Comparison of ENCODE assay signal across 8 cellular contexts in the genomic region with DNA sequence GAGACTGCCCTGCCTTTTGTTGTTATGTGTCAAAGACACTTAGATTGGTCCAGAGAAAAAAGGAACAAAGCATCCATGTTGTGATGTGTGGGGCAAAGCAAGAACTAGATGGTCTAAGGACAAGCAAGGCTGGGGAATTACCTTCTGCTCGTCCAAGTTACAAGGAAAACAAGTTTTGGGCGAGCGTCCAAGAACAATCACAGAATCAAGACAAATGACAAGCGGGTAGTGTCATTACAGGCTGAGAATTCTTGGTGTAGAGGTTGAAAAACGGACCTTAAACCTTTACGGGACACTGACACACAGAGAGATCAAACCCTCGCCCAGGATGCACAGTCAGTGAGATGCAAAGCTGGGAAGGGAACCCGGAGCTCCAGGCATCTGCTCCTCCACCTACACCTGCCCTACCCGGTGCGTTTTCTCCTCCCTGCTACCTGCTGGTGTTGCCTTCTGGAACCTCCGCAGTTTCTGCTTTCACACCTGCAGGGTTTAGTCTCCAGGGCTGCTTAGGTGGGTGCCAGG. TPM values are rescaled to one million over a fixed set of nuclear protein-coding genes. Genes with fewer than 3 reads are reported as not detected.
DNase-seq lines count a peak whose midpoint lies in the region; ATAC-seq and TF ChIP-seq lines count a peak whose summit lies in the region.

No MANE protein-coding gene starts in this region.

- ATAC-seq in body of pancreas (peak; percentile 39), GM21515 (IDR thresholded peaks at IDR 0.05; ENCODE audit: unreplicated experiment) (no peak)

- H3K4me2 ChIP-seq in mesendoderm (ENCODE audit: low read length): peak overlapping the region; percentile 79

- no peaks in the 10 kb centered on the region for H3K79me1 ChIP-seq in mesendoderm (ENCODE audit: low read length)

- H3K9ac ChIP-seq in HUES48 (ENCODE audit: low read depth, low read length): no peak overlapping the region
- H3K9ac ChIP-seq in mesendoderm (ENCODE audit: low read length): peak overlapping the region; percentile 30

- DNase-seq in NCI-H146 treated with DMSO at 0.1 percent for 48 hours (lab: John Stamatoyannopoulos, UW; ENCODE audit: unreplicated experiment) (peak; percentile 82), NCI-H146 (lab: John Stamatoyannopoulos, UW) (no peak), body of pancreas (peak; percentile 47 to 59 (median 53)), mesendoderm (no peak), vagina (ENCODE audit: extremely low spot score in 2 of 2) (no peak), SW 1271 (lab: John Stamatoyannopoulos, UW) (no peak)

- H3K4me3 ChIP-seq in HUES48 (ENCODE audit: low read depth, low read length) (peak overlapping the region; percentile 73), body of pancreas (peak overlapping the region; percentile 27 to 85), mesendoderm (ENCODE audit: low read length) (no peak overlapping the region), vagina (peak overlapping the region; percentile 77 to 81)

- H3K36me3 ChIP-seq in HUES48 (ENCODE audit: control insufficient read depth, insufficient read depth, low read length) (no peaks in the 10 kb centered on the region), body of pancreas (replicated peaks in 1 of 2; ENCODE audit: insufficient read depth in 1 of 2, low read depth in 2 of 2) (no peaks in the 10 kb centered on the region), mesendoderm (ENCODE audit: control insufficient read depth, insufficient read depth, low read length) (no peaks in the 10 kb centered on the region), vagina (peaks cover 0 to 6% of the 10 kb centered on the region in 2 donors)

- H3K27me3 ChIP-seq in HUES48 (ENCODE audit: control insufficient read depth, insufficient read depth, low read length) (peaks cover 13% of the 10 kb centered on the region), body of pancreas (no peaks in the 10 kb centered on the region), mesendoderm (ENCODE audit: insufficient read depth, low read length, poor library complexity) (no peaks in the 10 kb centered on the region), vagina (no peaks in the 10 kb centered on the region)

- H4K5ac ChIP-seq in mesendoderm (ENCODE audit: low read length): no peak overlapping the region

- H3K27ac ChIP-seq in HUES48 (ENCODE audit: low read depth, low read length): no peak overlapping the region
- H3K27ac ChIP-seq in body of pancreas: peak overlapping the region; percentile 9 to 78 (median 63)
- H3K27ac ChIP-seq in mesendoderm (ENCODE audit: low read depth, low read length): no peak overlapping the region
- H3K27ac ChIP-seq in vagina: no peak overlapping the region

- H3K56ac ChIP-seq in mesendoderm (ENCODE audit: low read length): peak overlapping the region; percentile 57

- H2AK5ac ChIP-seq in mesendoderm (ENCODE audit: low read length): no peak overlapping the region

- no peaks in the 10 kb centered on the region for H3K79me2 ChIP-seq in mesendoderm (ENCODE audit: control insufficient read depth, insufficient read depth, low read length)

- H4K8ac ChIP-seq in mesendoderm (ENCODE audit: low read depth, low read length): no peak overlapping the region

- no peak overlapping the region for H2BK5ac ChIP-seq in mesendoderm (ENCODE audit: low read length)

- H2BK120ac ChIP-seq in mesendoderm (ENCODE audit: low read depth, low read length): no peak overlapping the region

- intact Hi-C loops in body of pancreas (cut with DNase I) (no loop called here), vagina (cut with DNase I) (no loop called here)

- no peak overlapping the region for H3K4ac ChIP-seq in mesendoderm (ENCODE audit: low read depth, low read length)

- WGBS in body of pancreas, 2 donors: 2 to 3% methylated on average over 8 to 11 of the region's 11 CpGs
- WGBS in mesendoderm (ENCODE audit: extremely low coverage, insufficient coverage, low lambda C conversion rate): no CpG with 5 or more reads among the region's 11 CpGs

- H3K23ac ChIP-seq in mesendoderm (ENCODE audit: low read length): no peak overlapping the region

- no peak overlapping the region for H2BK15ac ChIP-seq in mesendoderm (replicated peaks; ENCODE audit: low read depth)

- H3K4me1 ChIP-seq in HUES48 (ENCODE audit: control insufficient read depth, insufficient read depth, low read length) (0 out of 2 replicates have a peak, but pooled peaks cover 3% of the 10 kb centered on the region), body of pancreas (peaks cover 13% of the 10 kb centered on the region), mesendoderm (ENCODE audit: control insufficient read depth, low read depth, low read length) (no peaks in the 10 kb centered on the region), vagina (peaks cover 19% of the 10 kb centered on the region)

- no peak overlapping the region for H3K18ac ChIP-seq in mesendoderm (ENCODE audit: low read length)

- TF ChIP-seq POLR2A in body of pancreas (IDR thresholded peaks at IDR 0.05) (no peak), vagina (IDR thresholded peaks at IDR 0.05) (no peak)

- TF ChIP-seq CTCF in body of pancreas (IDR thresholded peaks at IDR 0.05) (no peak), vagina (IDR thresholded peaks at IDR 0.05) (no peak)

- H3K9me3 ChIP-seq in HUES48 (ENCODE audit: control insufficient read depth, insufficient read depth, low read length) (peaks cover 11% of the 10 kb centered on the region), body of pancreas (no peaks in the 10 kb centered on the region), vagina (no peaks in the 10 kb centered on the region)

RNA-seq across cellular contexts. Expression of gene ZNF324B, which starts 0.5 kb away (rescaled TPM):
- total RNA-seq in body of pancreas (1 to 10 TPM; 4.6 to 8.6 TPM), vagina (4.2 TPM)
- 1.7 TPM for polyA plus RNA-seq in mesendoderm (2013, experiment 1 of 2)
- 1.6 TPM for polyA plus RNA-seq in mesendoderm (2013, experiment 2 of 2)

RNA-seq across cellular contexts. Expression of gene ZNF132, which starts 10.9 kb away (rescaled TPM):
- total RNA-seq in body of pancreas: 1 to 10 TPM; 3.4 to 5.9 TPM
- 0.41 TPM for polyA plus RNA-seq in mesendoderm (2013, experiment 1 of 2)
- polyA plus RNA-seq in mesendoderm (2013, experiment 2 of 2): 0.32 TPM
- 5.2 TPM for total RNA-seq in vagina

RNA-seq across cellular contexts. Expression of gene ZNF324, which starts 16.0 kb away (rescaled TPM):
- total RNA-seq in body of pancreas (10 to 100 TPM in 1 of 2 donors, 1 to 10 TPM in 1; 9.9 to 13.2 TPM), vagina (17.2 TPM)
- 3.3 TPM for polyA plus RNA-seq in mesendoderm (2013, experiment 1 of 2)
- polyA plus RNA-seq in mesendoderm (2013, experiment 2 of 2): 4.1 TPM

RNA-seq across cellular contexts. Expression of gene ZNF446, which starts 25.3 kb away (rescaled TPM):
- 10 to 100 TPM in 1 of 2 donors, 1 to 10 TPM in 1; 8.2 to 10.4 TPM for total RNA-seq in body of pancreas
- polyA plus RNA-seq in mesendoderm (2013, experiment 1 of 2): 1.8 TPM
- 1.8 TPM for polyA plus RNA-seq in mesendoderm (2013, experiment 2 of 2)
- 10.6 TPM for total RNA-seq in vagina

RNA-seq across cellular contexts. Expression of gene ZNF584, which starts 42.4 kb away (rescaled TPM):
- 10 to 100 TPM in 1 of 2 donors, 1 to 10 TPM in 1; 4.9 to 11.5 TPM for total RNA-seq in body of pancreas
- 2.0 TPM for polyA plus RNA-seq in mesendoderm (2013, experiment 1 of 2)
- polyA plus RNA-seq in mesendoderm (2013, experiment 2 of 2): 1.9 TPM
- 16.7 TPM for total RNA-seq in vagina

Comparison
In these comparisons a context has a peak if more than half of its experiments do, and no peak if none do; other contexts are left out.
1. DNase-seq: peak in NCI-H146 treated with DMSO at 0.1 percent for 48 hours (single experiment) and body of pancreas (4 of 4); none in NCI-H146 (single experiment), mesendoderm (single experiment), vagina (0 of 2) and SW 1271 (0 of 2).
2. H3K27ac ChIP-seq: peak in body of pancreas (4 of 4); none in HUES48 (single experiment), mesendoderm (single experiment) and vagina (single experiment).